In the genomic region with DNA sequence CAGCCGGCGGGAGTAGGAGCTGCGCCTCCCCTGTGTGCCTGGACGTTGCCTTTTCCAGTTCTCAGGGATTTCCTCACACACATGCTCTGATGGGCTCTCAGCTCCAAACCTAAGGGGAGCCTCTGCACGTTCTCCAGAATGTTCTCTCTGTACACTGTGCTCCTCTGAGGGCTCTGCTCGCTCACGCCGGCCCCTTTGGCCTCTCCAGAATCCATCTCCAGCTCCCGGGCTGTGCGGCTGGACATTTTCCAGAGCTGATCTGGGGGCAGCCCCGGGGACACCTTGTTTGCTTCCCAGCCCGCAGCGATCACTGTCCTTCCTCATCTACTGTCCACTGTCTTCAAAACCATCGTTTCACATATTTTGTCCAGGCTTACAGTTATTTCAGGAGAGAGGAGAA, we compare ENCODE assay signal across 18 cellular contexts.
DNase-seq lines count a peak whose midpoint lies in the region; ATAC-seq and TF ChIP-seq lines count a peak whose summit lies in the region.
"Had no signal": no experiment of that assay in that cellular context is flagged by ENCODE, and none has a peak within 500 bp of the region (broad histone marks: within the 10 kb centered on the region; RNA-seq: fewer than 3 reads in every experiment).

No MANE protein-coding gene starts in this region.

- no peak overlapping the region for H2BK15ac ChIP-seq in neuronal stem cell (ENCODE audit: low read length)

- WGBS in neuronal stem cell (ENCODE audit: extremely low coverage in 2 of 2, insufficient read length in 2 of 2, insufficient replicate concordance in 1 of 2), 2 donors = no CpG with 5 or more reads among the region's 14 CpGs
- WGBS in ovary, 3 donors = 72 to 84% (median 75%) methylated on average over 14 of the region's 14 CpGs

- H3K4me3 ChIP-seq in coronary artery (no peak overlapping the region), neuronal stem cell (ENCODE audit: low read length in 2 of 2) (no peak overlapping the region), ovary (no peak overlapping the region)
- H3K4me3 ChIP-seq: HAP-1 had no signal

- TF ChIP-seq EP300 in ovary (IDR thresholded peaks at IDR 0.05) = no peak

- H3K4me2 ChIP-seq in neuronal stem cell (ENCODE audit: insufficient read depth, low read length, poor library complexity, severe bottlenecking) = no peak overlapping the region

- no peak overlapping the region for H2BK12ac ChIP-seq in neuronal stem cell (ENCODE audit: low read length)

- no peaks in the 10 kb centered on the region for H3K36me3 Mint-ChIP-seq in central memory CD8-positive, alpha-beta T cell (ENCODE audit: insufficient read depth)

- no peak overlapping the region for H3K4ac ChIP-seq in neuronal stem cell (ENCODE audit: low read length)

- peak overlapping the region; percentile 53 for H4K91ac ChIP-seq in neuronal stem cell (ENCODE audit: low read depth, low read length, poor library complexity)

- no peak overlapping the region for H3K14ac ChIP-seq in neuronal stem cell (ENCODE audit: low read length)

- no peak overlapping the region for H3K4me3 Mint-ChIP-seq in central memory CD8-positive, alpha-beta T cell
- H3K4me3 Mint-ChIP-seq: CD4-positive, alpha-beta memory T cell; HFFc6 had no signal

- peaks cover 0 to 2% of the 10 kb centered on the region in 2 donors for H3K36me3 ChIP-seq in neuronal stem cell (replicated peaks in 1 of 2; ENCODE audit: control insufficient read depth in 2 of 2, insufficient read depth in 2 of 2, low read length in 2 of 2)
- no peaks in the 10 kb centered on the region for H3K36me3 ChIP-seq in ovary
- H3K36me3 ChIP-seq: HAP-1 had no signal

- H3K4me1 ChIP-seq in neuronal stem cell (ENCODE audit: control insufficient read depth in 2 of 2, insufficient read depth in 1 of 2, low read depth in 1 of 2, low read length in 2 of 2) (no peaks in the 10 kb centered on the region), ovary (ENCODE audit: insufficient read depth) (no peaks in the 10 kb centered on the region)
- H3K4me1 ChIP-seq: HAP-1 had no signal

- peaks cover 10% of the 10 kb centered on the region for H3K27me3 Mint-ChIP-seq in central memory CD8-positive, alpha-beta T cell
- H3K27me3 Mint-ChIP-seq: CD4-positive, alpha-beta memory T cell had no signal

- DNase-seq in central memory CD8-positive, alpha-beta T cell (ENCODE audit: low spot score in 2 of 2) = no peak
- peak; percentile 22 for DNase-seq in coronary artery (ENCODE audit: low spot score)
- peak; percentile 59 for DNase-seq in mesenteric fat pad (ENCODE audit: low spot score)
- DNase-seq in neuronal stem cell (ENCODE audit: low spot score) = no peak
- DNase-seq in ovary = no peak
- DNase-seq in activated CD4-positive, alpha-beta T cell treated with anti-CD3 and anti-CD28 coated beads, Interleukin-2, amount 50 U/mL, for 1 hour = no peak
- no peak for DNase-seq in OCI-M2 (lab: John Stamatoyannopoulos, UW; ENCODE audit: unreplicated experiment)
- DNase-seq: C1 segment of cervical spinal cord; Calu3; CD4-positive, alpha-beta memory T cell; COR-L47; DMS53; DMS79 treated with DMSO at 0.1 percent for 48 hours; GF-D8; GOT3; HFFc6 had no signal

- no peak overlapping the region for H3K18ac ChIP-seq in neuronal stem cell (ENCODE audit: low read length)

- no peaks in the 10 kb centered on the region for H3K79me1 ChIP-seq in neuronal stem cell (ENCODE audit: low read depth, low read length)

- peaks cover 9% of the 10 kb centered on the region for H3K4me1 Mint-ChIP-seq in central memory CD8-positive, alpha-beta T cell

- no peak overlapping the region for H2BK120ac ChIP-seq in neuronal stem cell (ENCODE audit: low read depth, low read length)

- H3K23ac ChIP-seq in neuronal stem cell (ENCODE audit: low read depth, low read length, poor library complexity) = no peak overlapping the region

- H2AFZ ChIP-seq in neuronal stem cell (ENCODE audit: low read length) = no peak overlapping the region

- no peak overlapping the region for H2AK5ac ChIP-seq in neuronal stem cell (ENCODE audit: low read depth, low read length)

- H3K27ac Mint-ChIP-seq in central memory CD8-positive, alpha-beta T cell (ENCODE audit: low read depth) = peak overlapping the region; percentile 9
- H3K27ac Mint-ChIP-seq: CD4-positive, alpha-beta memory T cell; HFFc6 had no signal

- no peak overlapping the region for H3K27ac ChIP-seq in coronary artery
- H3K27ac ChIP-seq in neuronal stem cell (replicated peaks; ENCODE audit: low read length) = no peak overlapping the region
- no peak overlapping the region for H3K27ac ChIP-seq in ovary

- no peak overlapping the region for H2BK5ac ChIP-seq in neuronal stem cell (ENCODE audit: low read length)

- intact Hi-C loops in ovary (cut with DNase I) = no loop called here

- H3K27me3 ChIP-seq in neuronal stem cell (ENCODE audit: control insufficient read depth in 3 of 3, insufficient read depth in 3 of 3, low read depth in 1 of 3, low read length in 3 of 3) = peaks cover 0 to 8% (median 0%) of the 10 kb centered on the region in 3 experiments
- H3K27me3 ChIP-seq in ovary = no peaks in the 10 kb centered on the region

- no peak for ATAC-seq in central memory CD8-positive, alpha-beta T cell (replicated peaks; ENCODE audit: extremely low read depth, poor library complexity, severe bottlenecking)
- no peak for ATAC-seq in activated CD4-positive, CD25-positive, alpha-beta regulatory T cell treated with anti-CD3 and anti-CD28 coated beads, Interleukin-2, amount 50 U/mL, for 24 hours

- no peak overlapping the region for H3K9ac ChIP-seq in neuronal stem cell (ENCODE audit: low read depth, low read length, poor library complexity)

- H3K9me3 ChIP-seq in neuronal stem cell (replicated peaks in 1 of 2; ENCODE audit: control insufficient read depth in 2 of 2, insufficient read depth in 1 of 2, low read depth in 1 of 2, low read length in 2 of 2) (peaks cover 8 to 9% of the 10 kb centered on the region in 2 donors), ovary (peaks cover 0 to 4% of the 10 kb centered on the region in 2 donors)
- H3K9me3 ChIP-seq: HAP-1 had no signal

- TF ChIP-seq CTCF in coronary artery (IDR thresholded peaks at IDR 0.05) = no peak
- TF ChIP-seq CTCF in ovary (IDR thresholded peaks at IDR 0.05) = no peak

- H4K8ac ChIP-seq in neuronal stem cell (ENCODE audit: low read depth, low read length) = no peak overlapping the region

- H3K9me3 Mint-ChIP-seq in central memory CD8-positive, alpha-beta T cell = peaks cover 7% of the 10 kb centered on the region

- TF ChIP-seq POLR2A in ovary (IDR thresholded peaks at IDR 0.05) = no peak

Comparison
In these comparisons a context has a peak if more than half of its experiments do, and no peak if none do; other contexts are left out.
1. DNase-seq: peak in coronary artery (single experiment) and mesenteric fat pad (single experiment); none in central memory CD8-positive, alpha-beta T cell (0 of 2), neuronal stem cell (single experiment), ovary (0 of 5), activated CD4-positive, alpha-beta T cell treated with anti-CD3 and anti-CD28 coated beads, Interleukin-2, amount 50 U/mL, for 1 hour (single experiment) and OCI-M2 (single experiment).